In genomic region chr3:41418961-41419691, GRCh38 we compare ENCODE assay signal across 10 cellular contexts.
DNase-seq lines count a peak whose midpoint lies in the region; ATAC-seq and TF ChIP-seq lines count a peak whose summit lies in the region.
"Had no signal": no experiment of that assay in that cellular context is flagged by ENCODE, and none has a peak within 500 bp of the region (broad histone marks: within the 10 kb centered on the region; RNA-seq: fewer than 3 reads in every experiment).

No MANE protein-coding gene starts in this region.

- no peaks in the 10 kb centered on the region for H3K27me3 ChIP-seq in A673 (replicated peaks; ENCODE audit: insufficient read depth, low read depth, low read length, poor library complexity)

- ATAC-seq in effector memory CD8-positive, alpha-beta T cell (replicated peaks), result peak; percentile 86
- peak; percentile 94 for ATAC-seq in stimulated activated effector memory CD8-positive, alpha-beta T cell treated with anti-CD3 and anti-CD28 coated beads, Interleukin-12 subunit alpha, Interleukin-12 subunit beta, amount 100 ng/mL, for 72 hours
- ATAC-seq in HG02763 (IDR thresholded peaks at IDR 0.05; ENCODE audit: unreplicated experiment), result no peak

- TF ChIP-seq CTCF in A673 (conservative IDR thresholded peaks at IDR 0.05; ENCODE audit: low read depth, low read length), result no peak

- no peak overlapping the region for H3K4me3 ChIP-seq in A673 (ENCODE audit: low read depth, low read length, poor library complexity, severe bottlenecking)

- CTCF ChIA-PET in A673 (lab: Charles Lee), result no interaction called here

- no peaks in the 10 kb centered on the region for H3K9me3 ChIP-seq in A673 (ENCODE audit: low read depth, low read length, poor library complexity, severe bottlenecking)

- POLR2A ChIA-PET in A673 (lab: Charles Lee; ENCODE audit: low non-redundant PET), result no interaction called here

- no peak overlapping the region for H3K27ac ChIP-seq in A673 (ENCODE audit: low read depth, low read length, poor library complexity, severe bottlenecking)
- H3K27ac ChIP-seq: WERI-Rb-1 had no signal

- no peaks in the 10 kb centered on the region for H3K27me3 Mint-ChIP-seq in effector memory CD8-positive, alpha-beta T cell
- H3K27me3 Mint-ChIP-seq: naive B cell had no signal

- DNase-seq in activated gamma-delta T cell treated with Interleukin-2 at 50 U/mL for 16 hours (peak; percentile 5), activated gamma-delta T cell (lab: John Stamatoyannopoulos, UW) (no peak), RKO (ENCODE audit: low spot score) (peak; percentile 75), A673 (ENCODE audit: low spot score) (no peak), NCI-H748 (lab: John Stamatoyannopoulos, UW; ENCODE audit: unreplicated experiment) (no peak)
- peak; percentile 1 to 6 (median 3) for DNase-seq in effector memory CD8-positive, alpha-beta T cell
- no peak for DNase-seq in stimulated activated effector memory CD8-positive, alpha-beta T cell treated with anti-CD3 and anti-CD28 coated beads, Interleukin-12 subunit alpha, Interleukin-12 subunit beta, amount 100 ng/mL, for 72 hours (ENCODE audit: low spot score in 2 of 2)
- DNase-seq: naive B cell, WERI-Rb-1 had no signal

- peak overlapping the region; percentile 1 for H3K4me3 Mint-ChIP-seq in effector memory CD8-positive, alpha-beta T cell
- peak overlapping the region; percentile 9 for H3K4me3 Mint-ChIP-seq in stimulated activated effector memory CD8-positive, alpha-beta T cell treated with anti-CD3 and anti-CD28 coated beads, Interleukin-12 subunit alpha, Interleukin-12 subunit beta, amount 100 ng/mL, for 72 hours

- H3K9me3 Mint-ChIP-seq in effector memory CD8-positive, alpha-beta T cell, result no peaks in the 10 kb centered on the region
- no peaks in the 10 kb centered on the region for H3K9me3 Mint-ChIP-seq in stimulated activated effector memory CD8-positive, alpha-beta T cell treated with anti-CD3 and anti-CD28 coated beads, Interleukin-12 subunit alpha, Interleukin-12 subunit beta, amount 100 ng/mL, for 72 hours
- H3K9me3 Mint-ChIP-seq: naive B cell had no signal

- no peaks in the 10 kb centered on the region for H3K4me1 ChIP-seq in A673 (ENCODE audit: insufficient read depth, low read length, poor library complexity, severe bottlenecking)

- intact Hi-C loops in A673 (cut with micrococcal nuclease; ENCODE audit: unreplicated experiment), result no loop called here

- H3K36me3 ChIP-seq in A673 (ENCODE audit: insufficient read depth, low read length, poor library complexity, severe bottlenecking), result no peaks in the 10 kb centered on the region
- H3K36me3 ChIP-seq: WERI-Rb-1 had no signal

- H3K27ac Mint-ChIP-seq in effector memory CD8-positive, alpha-beta T cell, result peak overlapping the region; percentile 0 to 21
- H3K27ac Mint-ChIP-seq in stimulated activated effector memory CD8-positive, alpha-beta T cell treated with anti-CD3 and anti-CD28 coated beads, Interleukin-12 subunit alpha, Interleukin-12 subunit beta, amount 100 ng/mL, for 72 hours, result peak overlapping the region; percentile 11

- H3K4me1 Mint-ChIP-seq in effector memory CD8-positive, alpha-beta T cell (ENCODE audit: low read depth in 2 of 2), result peaks cover 16 to 22% of the 10 kb centered on the region in 2 donors
- H3K4me1 Mint-ChIP-seq in stimulated activated effector memory CD8-positive, alpha-beta T cell treated with anti-CD3 and anti-CD28 coated beads, Interleukin-12 subunit alpha, Interleukin-12 subunit beta, amount 100 ng/mL, for 72 hours, result peaks cover 23% of the 10 kb centered on the region

- no TSS peak for BruUV-seq in A673 (replicated peaks; lab: Mats Ljungman, UMichigan)

- H3K36me3 Mint-ChIP-seq in effector memory CD8-positive, alpha-beta T cell (ENCODE audit: insufficient read depth), result no peaks in the 10 kb centered on the region
- H3K36me3 Mint-ChIP-seq in stimulated activated effector memory CD8-positive, alpha-beta T cell treated with anti-CD3 and anti-CD28 coated beads, Interleukin-12 subunit alpha, Interleukin-12 subunit beta, amount 100 ng/mL, for 72 hours, result no peaks in the 10 kb centered on the region

Comparison
In these comparisons a context has a peak if more than half of its experiments do, and no peak if none do; other contexts are left out.
1. DNase-seq: peak in activated gamma-delta T cell treated with Interleukin-2 at 50 U/mL for 16 hours (single experiment), RKO (single experiment) and effector memory CD8-positive, alpha-beta T cell (3 of 3); none in activated gamma-delta T cell (single experiment), stimulated activated effector memory CD8-positive, alpha-beta T cell treated with anti-CD3 and anti-CD28 coated beads, Interleukin-12 subunit alpha, Interleukin-12 subunit beta, amount 100 ng/mL, for 72 hours (0 of 2), A673 (single experiment) and NCI-H748 (single experiment).